19 cellular contexts compared by ENCODE assay signal in the genomic region with DNA sequence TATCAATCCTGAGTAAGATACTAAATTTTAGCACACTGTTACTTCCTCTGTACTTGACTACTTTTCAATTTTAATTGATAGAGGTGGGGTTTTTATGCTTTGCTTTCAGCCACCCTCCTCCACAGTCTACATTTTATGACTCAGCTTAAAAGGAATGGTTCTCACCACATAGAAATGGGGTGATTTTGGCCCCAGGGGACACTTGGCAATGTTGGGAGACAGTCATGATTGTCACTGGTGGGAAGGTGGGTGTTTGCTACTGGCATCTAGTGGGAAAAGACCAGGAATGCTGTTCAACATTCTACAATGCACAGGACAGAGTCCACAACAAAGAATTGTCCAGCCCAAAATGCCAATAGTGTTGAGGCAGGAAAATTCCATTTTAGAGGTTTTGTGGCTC.
DNase-seq lines count a peak whose midpoint lies in the region; ATAC-seq, FAIRE-seq and TF ChIP-seq lines count a peak whose summit lies in the region.
"Had no signal": no experiment of that assay in that cellular context is flagged by ENCODE, and none has a peak within 500 bp of the region (broad histone marks: within the 10 kb centered on the region; RNA-seq: fewer than 3 reads in every experiment).

No MANE protein-coding gene starts in this region.

- H4K20me1 ChIP-seq in GM23248 (ENCODE audit: insufficient read depth) (no peaks in the 10 kb centered on the region), astrocyte (ENCODE audit: insufficient read depth, low read length) (no peaks in the 10 kb centered on the region)
- H4K20me1 ChIP-seq: BLaER1 had no signal

- no peak overlapping the region for H3K27ac ChIP-seq in GM23248
- no peak overlapping the region for H3K27ac ChIP-seq in astrocyte (ENCODE audit: low read depth, low read length)
- H3K27ac ChIP-seq in colonic mucosa, result no peak overlapping the region
- H3K27ac ChIP-seq: A549, BLaER1 had no signal

- peak overlapping the region; percentile 4 for H3K27ac Mint-ChIP-seq in astrocyte (ENCODE audit: unreplicated experiment)
- no peak overlapping the region for H3K27ac Mint-ChIP-seq in activated CD4-positive, alpha-beta memory T cell treated with anti-CD3 and anti-CD28 coated beads for 36 hours
- H3K27ac Mint-ChIP-seq: CD8-positive, alpha-beta memory T cell; IgD-negative memory B cell had no signal

- H3K9me3 ChIP-seq in GM23248 (ENCODE audit: low read depth) (no peaks in the 10 kb centered on the region), astrocyte (ENCODE audit: insufficient read depth, low read depth, low read length) (no peaks in the 10 kb centered on the region), colonic mucosa (no peaks in the 10 kb centered on the region)
- H3K9me3 ChIP-seq: A549, BLaER1, Caco-2 had no signal

- H3K4me1 Mint-ChIP-seq in astrocyte (ENCODE audit: low read depth, unreplicated experiment), result no peaks in the 10 kb centered on the region
- H3K4me1 Mint-ChIP-seq in activated CD4-positive, alpha-beta memory T cell treated with anti-CD3 and anti-CD28 coated beads for 36 hours (ENCODE audit: low read depth), result no peaks in the 10 kb centered on the region
- H3K4me1 Mint-ChIP-seq: CD8-positive, alpha-beta memory T cell; IgD-negative memory B cell had no signal

- DNase-seq in GM23248 (peak; percentile 17), NCI-H69 (lab: John Stamatoyannopoulos, UW) (peak; percentile 41), astrocyte (ENCODE audit: low read depth) (no peak), urothelium cell line (ENCODE audit: low spot score) (peak; percentile 14), colonic mucosa (no peak)
- no peak for DNase-seq in activated CD4-positive, alpha-beta memory T cell treated with anti-CD3 and anti-CD28 coated beads for 36 hours
- DNase-seq: Caco-2; CD8-positive, alpha-beta memory T cell; DND-41; KG1 had no signal

- no peaks in the 10 kb centered on the region for H3F3A ChIP-seq in GM23248 (ENCODE audit: insufficient read depth)

- no peak overlapping the region for H3K9ac ChIP-seq in GM23248
- H3K9ac ChIP-seq in astrocyte (ENCODE audit: low read length), result no peak overlapping the region
- no peak overlapping the region for H3K9ac ChIP-seq in colonic mucosa (ENCODE audit: low read depth in 2 of 2, low read length in 2 of 2)
- H3K9ac ChIP-seq: BLaER1 had no signal

- ATAC-seq in GM18505 (IDR thresholded peaks at IDR 0.05; ENCODE audit: unreplicated experiment) (no peak), HG02973 (IDR thresholded peaks at IDR 0.05; ENCODE audit: unreplicated experiment) (no peak)
- ATAC-seq: GM12878, HCT116 had no signal

- CTCF ChIA-PET in activated CD4-positive, alpha-beta memory T cell treated with anti-CD3 and anti-CD28 coated beads for 36 hours (lab: Charles Lee), result no interaction called here

- H3K4me3 ChIP-seq in GM23248, result no peak overlapping the region
- no peak overlapping the region for H3K4me3 ChIP-seq in astrocyte (ENCODE audit: insufficient read depth, low read depth, low read length)
- no peak overlapping the region for H3K4me3 ChIP-seq in colonic mucosa
- H3K4me3 ChIP-seq: A549, BLaER1, GM12878 had no signal

- POLR2A ChIA-PET in activated CD4-positive, alpha-beta memory T cell treated with anti-CD3 and anti-CD28 coated beads for 36 hours (lab: Charles Lee), result no interaction called here

- no peak overlapping the region for H3K4me3 Mint-ChIP-seq in astrocyte (ENCODE audit: unreplicated experiment)
- H3K4me3 Mint-ChIP-seq in activated CD4-positive, alpha-beta memory T cell treated with anti-CD3 and anti-CD28 coated beads for 36 hours, result no peak overlapping the region
- H3K4me3 Mint-ChIP-seq: CD8-positive, alpha-beta memory T cell; IgD-negative memory B cell had no signal

- TF ChIP-seq CTCF in astrocyte (IDR thresholded peaks at IDR 0.05; ENCODE audit: insufficient read depth, low read depth, low read length) (no peak), colonic mucosa (IDR thresholded peaks at IDR 0.05) (no peak)

- no peaks in the 10 kb centered on the region for H3K36me3 ChIP-seq in GM23248 (ENCODE audit: low read depth)
- H3K36me3 ChIP-seq in astrocyte (ENCODE audit: insufficient read depth, low read length), result no peaks in the 10 kb centered on the region
- no peaks in the 10 kb centered on the region for H3K36me3 ChIP-seq in colonic mucosa
- H3K36me3 ChIP-seq: BLaER1 had no signal

- H3K4me2 ChIP-seq in GM23248 (ENCODE audit: unreplicated experiment) (no peak overlapping the region), astrocyte (ENCODE audit: low read length) (no peak overlapping the region)
- H3K4me2 ChIP-seq: A549, BLaER1 had no signal

- H3K36me3 Mint-ChIP-seq in astrocyte (ENCODE audit: low read depth, unreplicated experiment), result no peaks in the 10 kb centered on the region
- no peaks in the 10 kb centered on the region for H3K36me3 Mint-ChIP-seq in activated CD4-positive, alpha-beta memory T cell treated with anti-CD3 and anti-CD28 coated beads for 36 hours
- H3K36me3 Mint-ChIP-seq: CD8-positive, alpha-beta memory T cell had no signal

- TF ChIP-seq POLR2A in GM18505 (IDR thresholded peaks at IDR 0.05; ENCODE audit: borderline replicate concordance, extremely low read depth, insufficient read depth, insufficient read length), result no peak

- H2AFZ ChIP-seq in GM23248, result no peak overlapping the region
- no peak overlapping the region for H2AFZ ChIP-seq in astrocyte (ENCODE audit: low read depth, low read length)

- no peaks in the 10 kb centered on the region for H3K9me2 ChIP-seq in GM23248 (ENCODE audit: insufficient read depth)

- in situ Hi-C loops in GM23248 (cut with MboI), result no loop called here

- H3K27me3 ChIP-seq in GM23248 (replicated peaks; ENCODE audit: insufficient read depth) (no peaks in the 10 kb centered on the region), astrocyte (ENCODE audit: insufficient read depth, low read length) (no peaks in the 10 kb centered on the region), colonic mucosa (no peaks in the 10 kb centered on the region)
- H3K27me3 ChIP-seq: BLaER1 had no signal

- no peaks in the 10 kb centered on the region for H3K9me3 Mint-ChIP-seq in astrocyte (ENCODE audit: unreplicated experiment)
- no peaks in the 10 kb centered on the region for H3K9me3 Mint-ChIP-seq in activated CD4-positive, alpha-beta memory T cell treated with anti-CD3 and anti-CD28 coated beads for 36 hours

- FAIRE-seq in astrocyte (lab: Jason Lieb, UNC) (no peak), urothelium cell line (lab: Jason Lieb, UNC) (no peak)
- FAIRE-seq: GM12878, GM19239, H54 had no signal

- H3K27me3 Mint-ChIP-seq in astrocyte (ENCODE audit: low read depth, unreplicated experiment), result no peaks in the 10 kb centered on the region
- no peaks in the 10 kb centered on the region for H3K27me3 Mint-ChIP-seq in activated CD4-positive, alpha-beta memory T cell treated with anti-CD3 and anti-CD28 coated beads for 36 hours
- H3K27me3 Mint-ChIP-seq: IgD-negative memory B cell had no signal

- H3K4me1 ChIP-seq in GM23248 (ENCODE audit: insufficient read depth), result no peaks in the 10 kb centered on the region
- H3K4me1 ChIP-seq in astrocyte (ENCODE audit: insufficient read depth, low read length), result no peaks in the 10 kb centered on the region
- H3K4me1 ChIP-seq in colonic mucosa, result no peaks in the 10 kb centered on the region
- H3K4me1 ChIP-seq: A549, BLaER1, Caco-2 had no signal

- H3K79me2 ChIP-seq in GM23248 (ENCODE audit: insufficient read depth) (no peaks in the 10 kb centered on the region), astrocyte (ENCODE audit: insufficient read depth, low read length) (no peaks in the 10 kb centered on the region)

- intact Hi-C loops in colonic mucosa (cut with DNase I), result no loop called here
- intact Hi-C loops in activated CD4-positive, alpha-beta memory T cell treated with anti-CD3 and anti-CD28 coated beads for 36 hours (cut with micrococcal nuclease), result no loop called here

Comparison
In these comparisons a context has a peak if more than half of its experiments do, and no peak if none do; other contexts are left out.
1. DNase-seq: peak in GM23248 (single experiment), NCI-H69 (single experiment) and urothelium cell line (single experiment); none in astrocyte (single experiment), colonic mucosa (single experiment) and activated CD4-positive, alpha-beta memory T cell treated with anti-CD3 and anti-CD28 coated beads for 36 hours (single experiment).